ENCODE assay signal across 8 cellular contexts in genomic region chr14:34496679-34497513, GRCh38. TPM values are rescaled to one million over a fixed set of nuclear protein-coding genes. Genes with fewer than 3 reads are reported as not detected.
DNase-seq lines count a peak whose midpoint lies in the region; ATAC-seq and FAIRE-seq lines count a peak whose summit lies in the region.

No MANE protein-coding gene starts in this region.

- CTCF ChIA-PET in activated CD8-positive, alpha-beta memory T cell treated with anti-CD3 and anti-CD28 coated beads, Interleukin-2, amount 10 ng/mL, durations not matched to agents 7 days and 5 days (lab: Charles Lee): interaction anchor here (1.5 kb wide), 1 partner anchor 165 kb away, joined by 4 read pairs; no protein-coding TSS in a partner anchor
- CTCF ChIA-PET in T-cell (lab: Charles Lee): interaction anchor here in 1 of 2 donors (0.6 kb wide), 1 partner anchor 24 kb away, joined by 5 read pairs; no protein-coding TSS in a partner anchor

- no peak overlapping the region for H3K4me3 Mint-ChIP-seq in activated CD8-positive, alpha-beta memory T cell treated with anti-CD3 and anti-CD28 coated beads, Interleukin-2, amount 10 ng/mL, durations not matched to agents 7 days and 5 days
- no peak overlapping the region for H3K4me3 Mint-ChIP-seq in T-cell

- no peaks in the 10 kb centered on the region for H3K27me3 Mint-ChIP-seq in activated CD8-positive, alpha-beta memory T cell treated with anti-CD3 and anti-CD28 coated beads, Interleukin-2, amount 10 ng/mL, durations not matched to agents 7 days and 5 days
- no peaks in the 10 kb centered on the region for H3K27me3 Mint-ChIP-seq in T-cell

- H3K36me3 Mint-ChIP-seq in activated CD8-positive, alpha-beta memory T cell treated with anti-CD3 and anti-CD28 coated beads, Interleukin-2, amount 10 ng/mL, durations not matched to agents 7 days and 5 days: no peaks in the 10 kb centered on the region
- no peaks in the 10 kb centered on the region for H3K36me3 Mint-ChIP-seq in T-cell

- DNase-seq in GM04503 (ENCODE audit: low read depth): peak; percentile 92
- peak; percentile 24 to 61 for DNase-seq in SW 1271 (lab: John Stamatoyannopoulos, UW)
- peak; percentile 28 to 64 for DNase-seq in frontal cortex (ENCODE audit: low spot score in 2 of 2)
- peak; percentile 98 for DNase-seq in non-pigmented ciliary epithelial cell (ENCODE audit: low read depth)
- no peak for DNase-seq in activated CD8-positive, alpha-beta memory T cell treated with anti-CD3 and anti-CD28 coated beads, Interleukin-2, amount 10 ng/mL, durations not matched to agents 7 days and 5 days
- no peak for DNase-seq in T-cell
- DNase-seq in HuH-7.5 (ENCODE audit: low spot score): no peak
- DNase-seq in NCI-H524 (lab: John Stamatoyannopoulos, UW): no peak

- POLR2A ChIA-PET in T-cell (lab: Charles Lee): interaction anchor here in 1 of 2 donors (0.6 kb wide), 1 partner anchor 24 kb away, joined by 4 read pairs; no protein-coding TSS in a partner anchor

- H3K27ac Mint-ChIP-seq in activated CD8-positive, alpha-beta memory T cell treated with anti-CD3 and anti-CD28 coated beads, Interleukin-2, amount 10 ng/mL, durations not matched to agents 7 days and 5 days: no peak overlapping the region
- H3K27ac Mint-ChIP-seq in T-cell: no peak overlapping the region

- no peak for ATAC-seq in activated CD8-positive, alpha-beta memory T cell treated with anti-CD3 and anti-CD28 coated beads, Interleukin-2, amount 10 ng/mL, durations not matched to agents 7 days and 5 days
- no peak for ATAC-seq in T-cell (replicated peaks in 1 of 4)

- no peaks in the 10 kb centered on the region for H3K9me3 Mint-ChIP-seq in activated CD8-positive, alpha-beta memory T cell treated with anti-CD3 and anti-CD28 coated beads, Interleukin-2, amount 10 ng/mL, durations not matched to agents 7 days and 5 days (ENCODE audit: low read depth)
- H3K9me3 Mint-ChIP-seq in T-cell: no peaks in the 10 kb centered on the region

- no peaks in the 10 kb centered on the region for H3K4me1 Mint-ChIP-seq in activated CD8-positive, alpha-beta memory T cell treated with anti-CD3 and anti-CD28 coated beads, Interleukin-2, amount 10 ng/mL, durations not matched to agents 7 days and 5 days
- no peaks in the 10 kb centered on the region for H3K4me1 Mint-ChIP-seq in T-cell

- FAIRE-seq in frontal cortex (lab: Jason Lieb, UNC): no peak

RNA-seq across cellular contexts. Expression of gene SPTSSA, which starts 34.9 kb away (rescaled TPM):
- total RNA-seq in frontal cortex (17.1 TPM), T-cell (1 to 10 TPM; 2.0 to 3.8 (median 2.9) TPM)
- total RNA-seq in activated CD8-positive, alpha-beta memory T cell treated with anti-CD3 and anti-CD28 coated beads, Interleukin-2, amount 10 ng/mL, durations not matched to agents 7 days and 5 days: 10 to 100 TPM; 12.1 to 15.5 TPM

RNA-seq across cellular contexts. Expression of gene EAPP, which starts 42.6 kb away (rescaled TPM):
- total RNA-seq in frontal cortex (78.3 TPM), T-cell (10 to 100 TPM; 48.9 to 77.7 (median 53.6) TPM)
- 10 to 100 TPM; 25.2 to 29.8 TPM for total RNA-seq in activated CD8-positive, alpha-beta memory T cell treated with anti-CD3 and anti-CD28 coated beads, Interleukin-2, amount 10 ng/mL, durations not matched to agents 7 days and 5 days

Comparison
In these comparisons a context has a peak if more than half of its experiments do, and no peak if none do; other contexts are left out.
1. DNase-seq: peak in GM04503 (single experiment), SW 1271 (2 of 2), frontal cortex (2 of 2) and non-pigmented ciliary epithelial cell (single experiment); none in activated CD8-positive, alpha-beta memory T cell treated with anti-CD3 and anti-CD28 coated beads, Interleukin-2, amount 10 ng/mL, durations not matched to agents 7 days and 5 days (single experiment), T-cell (0 of 34), HuH-7.5 (single experiment) and NCI-H524 (0 of 2).